Comparison of ENCODE assay signal across 16 cellular contexts in the genomic region with DNA sequence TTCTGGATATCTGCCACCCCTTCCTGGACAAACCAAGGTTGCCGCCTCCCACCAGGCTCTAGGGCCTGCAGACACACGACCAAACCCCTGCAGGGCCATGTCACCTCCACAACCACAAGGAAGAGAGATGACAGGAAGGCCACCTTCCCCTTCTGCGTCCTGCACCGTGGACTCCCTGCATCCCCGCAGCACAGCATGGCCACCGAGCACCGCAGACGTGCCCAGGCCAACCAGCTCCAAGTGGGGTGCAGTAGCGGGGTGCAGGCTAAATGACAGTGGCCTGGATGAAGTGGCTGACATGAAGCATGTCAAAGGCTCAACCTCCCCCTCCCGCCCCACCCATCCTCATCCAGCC. TPM values are rescaled to one million over a fixed set of nuclear protein-coding genes. Genes with fewer than 3 reads are reported as not detected.
DNase-seq lines count a peak whose midpoint lies in the region; ATAC-seq and TF ChIP-seq lines count a peak whose summit lies in the region.
"Had no signal": no experiment of that assay in that cellular context is flagged by ENCODE, and none has a peak within 500 bp of the region (broad histone marks: within the 10 kb centered on the region; RNA-seq: fewer than 3 reads in every experiment).

No MANE protein-coding gene starts in this region.

- peaks cover 3% of the 10 kb centered on the region for H3K36me3 Mint-ChIP-seq in CD8-positive, alpha-beta T cell
- H3K36me3 Mint-ChIP-seq in WTC11, result peaks cover 18% of the 10 kb centered on the region

- no peaks in the 10 kb centered on the region for H3K9me3 ChIP-seq in CD8-positive, alpha-beta T cell (ENCODE audit: low read length)
- H3K9me3 ChIP-seq in neuronal stem cell (replicated peaks in 1 of 2; ENCODE audit: control insufficient read depth in 2 of 2, insufficient read depth in 1 of 2, low read depth in 1 of 2, low read length in 2 of 2), result peaks cover 6 to 27% of the 10 kb centered on the region in 2 donors
- H3K9me3 ChIP-seq in testis, result no peaks in the 10 kb centered on the region
- H3K9me3 ChIP-seq: A549 had no signal

- intact Hi-C loops in CD8-positive, alpha-beta T cell (cut with DNase I, micrococcal nuclease), result no loop called here
- intact Hi-C loops in testis (cut with DNase I; ENCODE audit: low total_unique reads), result no loop called here

- peaks cover 47% of the 10 kb centered on the region for H3K79me1 ChIP-seq in neuronal stem cell (ENCODE audit: low read depth, low read length)

- no peaks in the 10 kb centered on the region for H3K27me3 Mint-ChIP-seq in CD8-positive, alpha-beta T cell (ENCODE audit: low read depth)
- H3K27me3 Mint-ChIP-seq in WTC11 (ENCODE audit: low read depth), result no peaks in the 10 kb centered on the region

- CTCF ChIA-PET in CD8-positive, alpha-beta T cell (lab: Charles Lee), result no interaction called here
- CTCF ChIA-PET in WTC11 (lab: Charles Lee), result no interaction called here

- no CpG with 5 or more reads among the region's 10 CpGs for WGBS in neuronal stem cell (ENCODE audit: extremely low coverage in 2 of 2, insufficient read length in 2 of 2, insufficient replicate concordance in 1 of 2), 2 donors
- WGBS in testis, 2 donors, result 85 to 96% methylated on average over 4 to 10 of the region's 10 CpGs

- H3K9me3 Mint-ChIP-seq in CD8-positive, alpha-beta T cell, result no peaks in the 10 kb centered on the region
- H3K9me3 Mint-ChIP-seq in WTC11, result no peaks in the 10 kb centered on the region

- POLR2A ChIA-PET in CD8-positive, alpha-beta T cell (lab: Charles Lee), result no interaction called here
- POLR2A ChIA-PET in WTC11 (lab: Charles Lee), result no interaction called here

- H2BK15ac ChIP-seq in neuronal stem cell (ENCODE audit: low read length), result no peak overlapping the region

- peak overlapping the region; percentile 75 for H2BK5ac ChIP-seq in neuronal stem cell (ENCODE audit: low read length)

- H3K4me3 ChIP-seq in CD8-positive, alpha-beta T cell (ENCODE audit: low read depth, low read length), result no peak overlapping the region
- H3K4me3 ChIP-seq in neuronal stem cell (ENCODE audit: low read length in 2 of 2) (no peak overlapping the region), testis (no peak overlapping the region)
- H3K4me3 ChIP-seq: A549 had no signal

- no peak overlapping the region for H4K91ac ChIP-seq in neuronal stem cell (ENCODE audit: low read depth, low read length, poor library complexity)

- H4K8ac ChIP-seq in neuronal stem cell (ENCODE audit: low read depth, low read length), result no peak overlapping the region

- no peak overlapping the region for H3K27ac ChIP-seq in CD8-positive, alpha-beta T cell (ENCODE audit: low read depth, low read length)
- H3K27ac ChIP-seq in neuronal stem cell (replicated peaks; ENCODE audit: low read length) (no peak overlapping the region), testis (no peak overlapping the region)
- H3K27ac ChIP-seq: A549 had no signal

- peak overlapping the region; percentile 70 for H3K27ac Mint-ChIP-seq in CD8-positive, alpha-beta T cell
- H3K27ac Mint-ChIP-seq in WTC11, result peak overlapping the region; percentile 46; the same call in 1 of the 2 replicates

- no peak overlapping the region for H2BK120ac ChIP-seq in neuronal stem cell (ENCODE audit: low read depth, low read length)

- H3K4me1 Mint-ChIP-seq in CD8-positive, alpha-beta T cell (ENCODE audit: low read depth), result peaks cover 68% of the 10 kb centered on the region
- peaks cover 48% of the 10 kb centered on the region for H3K4me1 Mint-ChIP-seq in WTC11

- H3K4me2 ChIP-seq in neuronal stem cell (ENCODE audit: insufficient read depth, low read length, poor library complexity, severe bottlenecking), result no peak overlapping the region
- H3K4me2 ChIP-seq: A549 had no signal

- no peak for DNase-seq in CD8-positive, alpha-beta T cell
- DNase-seq in WTC11 (ENCODE audit: low spot score) (no peak), neuronal stem cell (ENCODE audit: low spot score) (no peak), testis (peak; percentile 0), NCI-H2107 treated with DMSO at 0.1 percent for 48 hours (lab: John Stamatoyannopoulos, UW; ENCODE audit: unreplicated experiment) (no peak)
- DNase-seq: DMS79 treated with DMSO at 0.1 percent for 48 hours, H9, NCI-H1694 treated with DMSO at 0.1 percent for 48 hours, NCI-H510A, NCI-H774, SIG-M5 had no signal

- peak overlapping the region; percentile 65 for H3K23ac ChIP-seq in neuronal stem cell (ENCODE audit: low read depth, low read length, poor library complexity)

- no peak overlapping the region for H3K9ac ChIP-seq in neuronal stem cell (ENCODE audit: low read depth, low read length, poor library complexity)

- TF ChIP-seq POLR2A in testis (IDR thresholded peaks at IDR 0.05), result no peak

- H3K14ac ChIP-seq in neuronal stem cell (ENCODE audit: low read length), result no peak overlapping the region

- H3K4me3 Mint-ChIP-seq in CD8-positive, alpha-beta T cell, result no peak overlapping the region
- H3K4me3 Mint-ChIP-seq in WTC11, result no peak overlapping the region
- H3K4me3 Mint-ChIP-seq: CD14-positive monocyte, H9 had no signal

- H3K4ac ChIP-seq in neuronal stem cell (ENCODE audit: low read length), result no peak overlapping the region

- H2AK5ac ChIP-seq in neuronal stem cell (ENCODE audit: low read depth, low read length), result no peak overlapping the region

- peak overlapping the region; percentile 64 for H3K18ac ChIP-seq in neuronal stem cell (ENCODE audit: low read length)

- no peak overlapping the region for H2AFZ ChIP-seq in neuronal stem cell (ENCODE audit: low read length)

- ATAC-seq in CD8-positive, alpha-beta T cell, result no peak
- no peak for ATAC-seq in WTC11
- no peak for ATAC-seq in GM19328 (IDR thresholded peaks at IDR 0.05; ENCODE audit: unreplicated experiment)
- no peak for ATAC-seq in GM18909 (IDR thresholded peaks at IDR 0.05; ENCODE audit: poor library complexity, unreplicated experiment)
- ATAC-seq: A549, SK-N-SH treated with all-trans-retinoic acid at 6 μM for 48 hours had no signal

- H3K27me3 ChIP-seq in CD8-positive, alpha-beta T cell (ENCODE audit: insufficient read depth, low read length), result no peaks in the 10 kb centered on the region
- no peaks in the 10 kb centered on the region for H3K27me3 ChIP-seq in neuronal stem cell (ENCODE audit: control insufficient read depth in 3 of 3, insufficient read depth in 3 of 3, low read depth in 1 of 3, low read length in 3 of 3)
- H3K27me3 ChIP-seq in testis, result no peaks in the 10 kb centered on the region

- no peaks in the 10 kb centered on the region for H3K36me3 ChIP-seq in CD8-positive, alpha-beta T cell (ENCODE audit: insufficient read depth, low read length)
- H3K36me3 ChIP-seq in neuronal stem cell (replicated peaks in 1 of 2; ENCODE audit: control insufficient read depth in 2 of 2, insufficient read depth in 2 of 2, low read length in 2 of 2), result peaks cover 20 to 33% of the 10 kb centered on the region in 2 donors
- H3K36me3 ChIP-seq in testis (ENCODE audit: low read depth, missing control alignments), result no peaks in the 10 kb centered on the region

- no peak for TF ChIP-seq CTCF in CD8-positive, alpha-beta T cell (IDR thresholded peaks at IDR 0.05)
- no peak for TF ChIP-seq CTCF in WTC11 (IDR thresholded peaks at IDR 0.05)
- TF ChIP-seq CTCF in testis (IDR thresholded peaks at IDR 0.05), result no peak

- no peak overlapping the region for H2BK12ac ChIP-seq in neuronal stem cell (ENCODE audit: low read length)

- H3K4me1 ChIP-seq in CD8-positive, alpha-beta T cell (ENCODE audit: insufficient read depth, low read length), result peaks cover 6% of the 10 kb centered on the region
- H3K4me1 ChIP-seq in neuronal stem cell (ENCODE audit: control insufficient read depth in 2 of 2, insufficient read depth in 1 of 2, low read depth in 1 of 2, low read length in 2 of 2) (peaks cover 0 to 4% of the 10 kb centered on the region in 2 donors), testis (no peaks in the 10 kb centered on the region)
- H3K4me1 ChIP-seq: A549 had no signal

TF ChIP-seq in WTC11, 78 proteins besides CTCF, POLR2A, EP300 and RAD21 (continues in another document):
- TF ChIP-seq, protein P1, sequence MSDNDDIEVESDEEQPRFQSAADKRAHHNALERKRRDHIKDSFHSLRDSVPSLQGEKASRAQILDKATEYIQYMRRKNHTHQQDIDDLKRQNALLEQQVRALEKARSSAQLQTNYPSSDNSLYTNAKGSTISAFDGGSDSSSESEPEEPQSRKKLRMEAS (CRISPR knock-in tag; IDR thresholded peaks at IDR 0.05), result no peak
- TF ChIP-seq JUN (CRISPR knock-in tag; IDR thresholded peaks at IDR 0.05), result no peak
- TF ChIP-seq, protein P2, sequence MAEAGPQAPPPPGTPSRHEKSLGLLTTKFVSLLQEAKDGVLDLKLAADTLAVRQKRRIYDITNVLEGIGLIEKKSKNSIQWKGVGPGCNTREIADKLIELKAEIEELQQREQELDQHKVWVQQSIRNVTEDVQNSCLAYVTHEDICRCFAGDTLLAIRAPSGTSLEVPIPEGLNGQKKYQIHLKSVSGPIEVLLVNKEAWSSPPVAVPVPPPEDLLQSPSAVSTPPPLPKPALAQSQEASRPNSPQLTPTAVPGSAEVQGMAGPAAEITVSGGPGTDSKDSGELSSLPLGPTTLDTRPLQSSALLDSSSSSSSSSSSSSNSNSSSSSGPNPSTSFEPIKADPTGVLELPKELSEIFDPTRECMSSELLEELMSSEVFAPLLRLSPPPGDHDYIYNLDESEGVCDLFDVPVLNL (CRISPR knock-in tag; IDR thresholded peaks at IDR 0.05; ENCODE audit: borderline replicate concordance, low read depth), result no peak
- TF ChIP-seq CREB1 (CRISPR knock-in tag; IDR thresholded peaks at IDR 0.05), result no peak
- TF ChIP-seq NR2C2 (CRISPR knock-in tag; IDR thresholded peaks at IDR 0.05), result no peak

RNA-seq across cellular contexts. Expression of a gene that starts 13.8 kb away (rescaled TPM):
- total RNA-seq in CD8-positive, alpha-beta T cell, result 10 to 100 TPM in 1 of 2 experiments, 1 to 10 TPM in 1; 9.8 to 14.1 TPM
- 31.0 to 34.4 TPM (median 33.7 TPM) in 3 replicates for total RNA-seq in WTC11 (2021)
- polyA plus RNA-seq in neuronal stem cell (2013, experiment 1 of 2), result 13.5 TPM
- 15.0 TPM for polyA plus RNA-seq in neuronal stem cell (2013, experiment 2 of 2)
- 100 to 1,000 TPM; 107 to 111 TPM for total RNA-seq in testis
- 30.7 TPM for polyA plus RNA-seq in testis (ENCODE audit: insufficient read depth, low read depth, low replicate concordance)
